ENCODE assay signal across 11 cellular contexts in genomic region chr15:28107894-28108255, GRCh38. TPM values are rescaled to one million over a fixed set of nuclear protein-coding genes. Genes with fewer than 3 reads are reported as not detected.
DNase-seq lines count a peak whose midpoint lies in the region; ATAC-seq and TF ChIP-seq lines count a peak whose summit lies in the region.
"Had no signal": no experiment of that assay in that cellular context is flagged by ENCODE, and none has a peak within 500 bp of the region (broad histone marks: within the 10 kb centered on the region; RNA-seq: fewer than 3 reads in every experiment).

No MANE protein-coding gene starts in this region.

- no peak for DNase-seq in breast epithelium (ENCODE audit: low spot score in 2 of 2)
- no peak for DNase-seq in MCF 10A (ENCODE audit: unreplicated experiment)
- DNase-seq in activated CD8-positive, alpha-beta T cell treated with anti-CD3 and anti-CD28 coated beads for 36 hours: no peak
- DNase-seq in thoracic aorta (ENCODE audit: low spot score): no peak
- no peak for DNase-seq in NAMALWA (ENCODE audit: low spot score)
- no peak for DNase-seq in brain microvascular endothelial cell
- DNase-seq: anterior cingulate cortex, NCI-H1930, PC-9 had no signal

- POLR2A ChIA-PET in MCF 10A (lab: Yijun Ruan, JAX): no interaction called here
- POLR2A ChIA-PET in activated CD8-positive, alpha-beta T cell treated with anti-CD3 and anti-CD28 coated beads for 36 hours (lab: Charles Lee): interaction anchor here (0.9 kb wide), 1 partner anchor 9 kb away, joined by 4 read pairs; no protein-coding TSS in a partner anchor

- no peak overlapping the region for H3K9ac ChIP-seq in iPS-18a (ENCODE audit: low read length)

- in situ Hi-C loops in brain microvascular endothelial cell (cut with HindIII; ENCODE audit: low pct_ligation_motif_present, low sequenced_read_pairs): no loop called here

- TF ChIP-seq CTCF in breast epithelium (IDR thresholded peaks at IDR 0.05) (no peak), MCF 10A (IDR thresholded peaks at IDR 0.05; ENCODE audit: unreplicated experiment) (no peak), thoracic aorta (IDR thresholded peaks at IDR 0.05) (no peak), brain microvascular endothelial cell (IDR thresholded peaks at IDR 0.05; ENCODE audit: low read depth, low read length, missing control alignments) (no peak)
- TF ChIP-seq CTCF in activated CD8-positive, alpha-beta T cell treated with anti-CD3 and anti-CD28 coated beads for 36 hours (IDR thresholded peaks at IDR 0.05): no peak

- TF ChIP-seq POLR2A in breast epithelium (IDR thresholded peaks at IDR 0.05): no peak

- H3K27ac ChIP-seq in breast epithelium (no peak overlapping the region), iPS-18a (ENCODE audit: low read length) (no peak overlapping the region), thoracic aorta (peak overlapping the region; percentile 45 to 90), brain microvascular endothelial cell (no peak overlapping the region)
- H3K27ac ChIP-seq: PC-9 had no signal

- peaks cover 30% of the 10 kb centered on the region for H3K36me3 Mint-ChIP-seq in MCF 10A (ENCODE audit: insufficient read depth, unreplicated experiment)
- H3K36me3 Mint-ChIP-seq in activated CD8-positive, alpha-beta T cell treated with anti-CD3 and anti-CD28 coated beads for 36 hours (ENCODE audit: low read depth): peaks cover 12% of the 10 kb centered on the region

- peaks cover 8% of the 10 kb centered on the region for H3K9me3 Mint-ChIP-seq in MCF 10A (ENCODE audit: unreplicated experiment)
- no peaks in the 10 kb centered on the region for H3K9me3 Mint-ChIP-seq in activated CD8-positive, alpha-beta T cell treated with anti-CD3 and anti-CD28 coated beads for 36 hours

- no peak overlapping the region for H3K27ac Mint-ChIP-seq in MCF 10A (ENCODE audit: low read depth, unreplicated experiment)
- no peak overlapping the region for H3K27ac Mint-ChIP-seq in activated CD8-positive, alpha-beta T cell treated with anti-CD3 and anti-CD28 coated beads for 36 hours

- H3K4me3 Mint-ChIP-seq in MCF 10A (ENCODE audit: unreplicated experiment): no peak overlapping the region
- peak overlapping the region; percentile 77 for H3K4me3 Mint-ChIP-seq in activated CD8-positive, alpha-beta T cell treated with anti-CD3 and anti-CD28 coated beads for 36 hours

- peaks cover 5 to 11% of the 10 kb centered on the region in 2 donors for H3K4me1 ChIP-seq in breast epithelium
- peaks cover 5% of the 10 kb centered on the region for H3K4me1 ChIP-seq in iPS-18a (ENCODE audit: control insufficient read depth, low read depth, low read length)
- H3K4me1 ChIP-seq in thoracic aorta (ENCODE audit: control insufficient read depth in 1 of 2, low read depth in 2 of 2): peaks cover 9 to 43% of the 10 kb centered on the region in 2 donors

- CTCF ChIA-PET in MCF 10A (lab: Yijun Ruan, JAX): interaction anchor here (1.1 kb wide), 1 partner anchor 12 kb away, joined by 4 read pairs; no protein-coding TSS in a partner anchor
- CTCF ChIA-PET in activated CD8-positive, alpha-beta T cell treated with anti-CD3 and anti-CD28 coated beads for 36 hours (lab: Charles Lee): interaction anchor here (0.9 kb wide), 1 partner anchor 12 kb away, joined by 3 read pairs; no protein-coding TSS in a partner anchor

- H3K27me3 ChIP-seq in breast epithelium: peaks cover 0 to 17% of the 10 kb centered on the region in 2 donors
- H3K27me3 ChIP-seq in iPS-18a (ENCODE audit: control insufficient read depth, insufficient read depth, low read length): peaks cover 51% of the 10 kb centered on the region
- no peaks in the 10 kb centered on the region for H3K27me3 ChIP-seq in thoracic aorta (replicated peaks; ENCODE audit: insufficient read depth)
- H3K27me3 ChIP-seq in brain microvascular endothelial cell (replicated peaks): no peaks in the 10 kb centered on the region

- H3K27me3 Mint-ChIP-seq in MCF 10A (ENCODE audit: insufficient read depth, unreplicated experiment): no peaks in the 10 kb centered on the region
- H3K27me3 Mint-ChIP-seq in activated CD8-positive, alpha-beta T cell treated with anti-CD3 and anti-CD28 coated beads for 36 hours: peaks cover 20% of the 10 kb centered on the region

- H3K9me3 ChIP-seq in breast epithelium (no peaks in the 10 kb centered on the region), iPS-18a (ENCODE audit: control insufficient read depth, low read depth, low read length) (no peaks in the 10 kb centered on the region), thoracic aorta (no peaks in the 10 kb centered on the region)

- no TSS peak for BruUV-seq in MCF 10A (replicated peaks; lab: Mats Ljungman, UMichigan)

- no peaks in the 10 kb centered on the region for H3K4me1 Mint-ChIP-seq in MCF 10A (ENCODE audit: insufficient read depth, unreplicated experiment)
- H3K4me1 Mint-ChIP-seq in activated CD8-positive, alpha-beta T cell treated with anti-CD3 and anti-CD28 coated beads for 36 hours (ENCODE audit: low read depth): peaks cover 9% of the 10 kb centered on the region

- ATAC-seq in activated CD8-positive, alpha-beta T cell treated with anti-CD3 and anti-CD28 coated beads for 36 hours: peak; percentile 29
- ATAC-seq in thoracic aorta (ENCODE audit: insufficient number of reproducible peaks, low FRiP score, low read depth): no peak
- ATAC-seq in GM21381 (IDR thresholded peaks at IDR 0.05; ENCODE audit: unreplicated experiment): no peak

- H3K4me3 ChIP-seq in breast epithelium (peak overlapping the region; percentile 53 to 67 (median 57)), iPS-18a (ENCODE audit: low read length) (peak overlapping the region; percentile 61), thoracic aorta (peak overlapping the region; percentile 80), brain microvascular endothelial cell (ENCODE audit: low read depth, low read length) (no peak overlapping the region)
- H3K4me3 ChIP-seq: PC-9 had no signal

- peaks cover 8% of the 10 kb centered on the region for H3K36me3 ChIP-seq in breast epithelium
- peaks cover 16% of the 10 kb centered on the region for H3K36me3 ChIP-seq in iPS-18a (ENCODE audit: control insufficient read depth, low read depth, low read length)
- peaks cover 14% of the 10 kb centered on the region for H3K36me3 ChIP-seq in thoracic aorta
- peaks cover 13% of the 10 kb centered on the region for H3K36me3 ChIP-seq in brain microvascular endothelial cell (replicated peaks)

- intact Hi-C loops in breast epithelium (cut with DNase I; ENCODE audit: low total_unique reads) (no loop called here), MCF 10A (cut with micrococcal nuclease) (no loop called here)
- intact Hi-C loops in activated CD8-positive, alpha-beta T cell treated with anti-CD3 and anti-CD28 coated beads for 36 hours (cut with micrococcal nuclease): no loop called here

RNA-seq across cellular contexts. Expression of gene OCA2, which starts 8.8 kb away (rescaled TPM):
- total RNA-seq in breast epithelium (under 1 TPM; 0.59 to 0.80 (median 0.66) TPM), MCF 10A (2022) (not detected in 2 replicates), thoracic aorta (10 to 100 TPM in 1 of 2 donors, 1 to 10 TPM in 1; 8.0 to 14.8 TPM)
- not detected for total RNA-seq in activated CD8-positive, alpha-beta T cell treated with anti-CD3 and anti-CD28 coated beads for 36 hours
- total RNA-seq: PC-9 had no signal

Comparison
In these comparisons a context has a peak if more than half of its experiments do, and no peak if none do; other contexts are left out.
1. H3K27ac ChIP-seq: peak in thoracic aorta (2 of 2); none in breast epithelium (0 of 2), iPS-18a (single experiment) and brain microvascular endothelial cell (single experiment).